ENCODE assay signal across 3 cellular contexts in genomic region chr5:159336586-159337290, GRCh38.
TF ChIP-seq lines count a peak whose summit lies in the region.

No MANE protein-coding gene starts in this region.

TF ChIP-seq in SK-N-SH, 30 proteins besides CTCF, POLR2A, EP300 and RAD21:
- TF ChIP-seq REST (IDR thresholded peaks at IDR 0.05; ENCODE audit: low read depth, low read length) (no peak), POLR2AphosphoS5 (IDR thresholded peaks at IDR 0.05; ENCODE audit: low read depth, low read length) (no peak), RXRA (IDR thresholded peaks at IDR 0.05; ENCODE audit: borderline replicate concordance, low read depth) (no peak), RCOR1 (IDR thresholded peaks at IDR 0.05; ENCODE audit: low read length) (no peak), CHD2 (IDR thresholded peaks at IDR 0.05; ENCODE audit: low read length, partially characterized antibody) (no peak), SMC3 (IDR thresholded peaks at IDR 0.05; ENCODE audit: low read depth, low read length) (no peak), MEF2A (IDR thresholded peaks at IDR 0.05; ENCODE audit: borderline replicate concordance, low read depth) (no peak), MXI1 (IDR thresholded peaks at IDR 0.05; ENCODE audit: low read depth, low read length) (no peak), TCF12 (IDR thresholded peaks at IDR 0.05) (no peak), FOXJ3 (CRISPR knock-in tag; IDR thresholded peaks at IDR 0.05) (no peak), RFX5 (IDR thresholded peaks at IDR 0.05; ENCODE audit: low read length) (no peak), ELF1 (IDR thresholded peaks at IDR 0.05) (no peak), TEAD4 (IDR thresholded peaks at IDR 0.05; ENCODE audit: borderline replicate concordance, insufficient read depth) (no peak), FOSL2 (IDR thresholded peaks at IDR 0.05; ENCODE audit: borderline replicate concordance, low read depth) (no peak), JUND (IDR thresholded peaks at IDR 0.05) (no peak), NFIC (IDR thresholded peaks at IDR 0.05; ENCODE audit: borderline replicate concordance) (no peak)
- TF ChIP-seq, protein P1, sequence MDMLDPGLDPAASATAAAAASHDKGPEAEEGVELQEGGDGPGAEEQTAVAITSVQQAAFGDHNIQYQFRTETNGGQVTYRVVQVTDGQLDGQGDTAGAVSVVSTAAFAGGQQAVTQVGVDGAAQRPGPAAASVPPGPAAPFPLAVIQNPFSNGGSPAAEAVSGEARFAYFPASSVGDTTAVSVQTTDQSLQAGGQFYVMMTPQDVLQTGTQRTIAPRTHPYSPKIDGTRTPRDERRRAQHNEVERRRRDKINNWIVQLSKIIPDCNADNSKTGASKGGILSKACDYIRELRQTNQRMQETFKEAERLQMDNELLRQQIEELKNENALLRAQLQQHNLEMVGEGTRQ (IDR thresholded peaks at IDR 0.05; ENCODE audit: borderline replicate concordance, low read depth, low read length), result no peak

TF ChIP-seq in SK-N-SH treated with all-trans-retinoic acid at 6 μM for 48 hours, 23 proteins besides CTCF, POLR2A, EP300 and RAD21 (continued from another document):
- TF ChIP-seq GLIS3 (CRISPR knock-in tag; IDR thresholded peaks at IDR 0.05) (no peak), CSDC2 (CRISPR knock-in tag; IDR thresholded peaks at IDR 0.05) (no peak), ZFP30 (CRISPR knock-in tag; IDR thresholded peaks at IDR 0.05) (no peak), TCF4 (CRISPR knock-in tag; IDR thresholded peaks at IDR 0.05; ENCODE audit: borderline replicate concordance) (no peak), CSRNP3 (CRISPR knock-in tag; IDR thresholded peaks at IDR 0.05) (no peak), ZNF8 (CRISPR knock-in tag; IDR thresholded peaks at IDR 0.05) (no peak), OSR1 (CRISPR knock-in tag; IDR thresholded peaks at IDR 0.05) (no peak), TSHZ2 (CRISPR knock-in tag; IDR thresholded peaks at IDR 0.05) (no peak), PATZ1 (CRISPR knock-in tag; IDR thresholded peaks at IDR 0.05; ENCODE audit: borderline replicate concordance) (no peak), RARB (CRISPR knock-in tag; IDR thresholded peaks at IDR 0.05) (no peak), ARNTL (CRISPR knock-in tag; IDR thresholded peaks at IDR 0.05; ENCODE audit: borderline replicate concordance, low read depth) (no peak), BACH2 (CRISPR knock-in tag; IDR thresholded peaks at IDR 0.05; ENCODE audit: borderline replicate concordance) (no peak), ZNF70 (CRISPR knock-in tag; IDR thresholded peaks at IDR 0.05) (no peak), PPARA (CRISPR knock-in tag; IDR thresholded peaks at IDR 0.05; ENCODE audit: borderline replicate concordance) (no peak), ESRRG (CRISPR knock-in tag; IDR thresholded peaks at IDR 0.05) (no peak)
- TF ChIP-seq, protein P2, sequence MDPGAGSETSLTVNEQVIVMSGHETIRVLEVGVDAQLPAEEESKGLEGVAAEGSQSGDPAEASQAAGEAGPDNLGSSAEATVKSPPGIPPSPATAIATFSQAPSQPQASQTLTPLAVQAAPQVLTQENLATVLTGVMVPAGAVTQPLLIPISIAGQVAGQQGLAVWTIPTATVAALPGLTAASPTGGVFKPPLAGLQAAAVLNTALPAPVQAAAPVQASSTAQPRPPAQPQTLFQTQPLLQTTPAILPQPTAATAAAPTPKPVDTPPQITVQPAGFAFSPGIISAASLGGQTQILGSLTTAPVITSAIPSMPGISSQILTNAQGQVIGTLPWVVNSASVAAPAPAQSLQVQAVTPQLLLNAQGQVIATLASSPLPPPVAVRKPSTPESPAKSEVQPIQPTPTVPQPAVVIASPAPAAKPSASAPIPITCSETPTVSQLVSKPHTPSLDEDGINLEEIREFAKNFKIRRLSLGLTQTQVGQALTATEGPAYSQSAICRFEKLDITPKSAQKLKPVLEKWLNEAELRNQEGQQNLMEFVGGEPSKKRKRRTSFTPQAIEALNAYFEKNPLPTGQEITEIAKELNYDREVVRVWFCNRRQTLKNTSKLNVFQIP (CRISPR knock-in tag; IDR thresholded peaks at IDR 0.05; ENCODE audit: borderline replicate concordance, low read depth), result no peak

TF ChIP-seq in HCT116, 20 proteins besides CTCF, POLR2A, EP300 and RAD21:
- no peak for TF ChIP-seq ZNF274 (IDR thresholded peaks at IDR 0.05; ENCODE audit: low read depth, low read length)
- TF ChIP-seq, protein P3, sequence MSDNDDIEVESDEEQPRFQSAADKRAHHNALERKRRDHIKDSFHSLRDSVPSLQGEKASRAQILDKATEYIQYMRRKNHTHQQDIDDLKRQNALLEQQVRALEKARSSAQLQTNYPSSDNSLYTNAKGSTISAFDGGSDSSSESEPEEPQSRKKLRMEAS (IDR thresholded peaks at IDR 0.05), result no peak
- no peak for TF ChIP-seq EZH2phosphoT487 (IDR thresholded peaks at IDR 0.05; ENCODE audit: borderline replicate concordance)
- no peak for TF ChIP-seq SIN3A (IDR thresholded peaks at IDR 0.05; ENCODE audit: low read depth)
- TF ChIP-seq EGR1 (IDR thresholded peaks at IDR 0.05; ENCODE audit: low read depth), result no peak
- no peak for TF ChIP-seq SP1 (IDR thresholded peaks at IDR 0.05; ENCODE audit: low read depth)
- TF ChIP-seq, protein P4, sequence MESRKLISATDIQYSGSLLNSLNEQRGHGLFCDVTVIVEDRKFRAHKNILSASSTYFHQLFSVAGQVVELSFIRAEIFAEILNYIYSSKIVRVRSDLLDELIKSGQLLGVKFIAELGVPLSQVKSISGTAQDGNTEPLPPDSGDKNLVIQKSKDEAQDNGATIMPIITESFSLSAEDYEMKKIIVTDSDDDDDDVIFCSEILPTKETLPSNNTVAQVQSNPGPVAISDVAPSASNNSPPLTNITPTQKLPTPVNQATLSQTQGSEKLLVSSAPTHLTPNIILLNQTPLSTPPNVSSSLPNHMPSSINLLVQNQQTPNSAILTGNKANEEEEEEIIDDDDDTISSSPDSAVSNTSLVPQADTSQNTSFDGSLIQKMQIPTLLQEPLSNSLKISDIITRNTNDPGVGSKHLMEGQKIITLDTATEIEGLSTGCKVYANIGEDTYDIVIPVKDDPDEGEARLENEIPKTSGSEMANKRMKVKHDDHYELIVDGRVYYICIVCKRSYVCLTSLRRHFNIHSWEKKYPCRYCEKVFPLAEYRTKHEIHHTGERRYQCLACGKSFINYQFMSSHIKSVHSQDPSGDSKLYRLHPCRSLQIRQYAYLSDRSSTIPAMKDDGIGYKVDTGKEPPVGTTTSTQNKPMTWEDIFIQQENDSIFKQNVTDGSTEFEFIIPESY (IDR thresholded peaks at IDR 0.05; ENCODE audit: extremely low read depth, insufficient replicate concordance, low read length), result no peak
- TF ChIP-seq REST (IDR thresholded peaks at IDR 0.05; ENCODE audit: low read depth), result no peak
- TF ChIP-seq CBX3 (IDR thresholded peaks at IDR 0.05; ENCODE audit: low read depth), result no peak
- no peak for TF ChIP-seq SRF (IDR thresholded peaks at IDR 0.05; ENCODE audit: low read depth)
- no peak for TF ChIP-seq FOSL1 (IDR thresholded peaks at IDR 0.05; ENCODE audit: low read depth)
- no peak for TF ChIP-seq EZH2 (IDR thresholded peaks at IDR 0.05)
- no peak for TF ChIP-seq YY1 (IDR thresholded peaks at IDR 0.05; ENCODE audit: extremely low read depth, insufficient replicate concordance, low read depth, low read length)
- TF ChIP-seq CEBPB (IDR thresholded peaks at IDR 0.05; ENCODE audit: low read depth), result no peak
